21 cellular contexts compared by ENCODE assay signal in the genomic region with DNA sequence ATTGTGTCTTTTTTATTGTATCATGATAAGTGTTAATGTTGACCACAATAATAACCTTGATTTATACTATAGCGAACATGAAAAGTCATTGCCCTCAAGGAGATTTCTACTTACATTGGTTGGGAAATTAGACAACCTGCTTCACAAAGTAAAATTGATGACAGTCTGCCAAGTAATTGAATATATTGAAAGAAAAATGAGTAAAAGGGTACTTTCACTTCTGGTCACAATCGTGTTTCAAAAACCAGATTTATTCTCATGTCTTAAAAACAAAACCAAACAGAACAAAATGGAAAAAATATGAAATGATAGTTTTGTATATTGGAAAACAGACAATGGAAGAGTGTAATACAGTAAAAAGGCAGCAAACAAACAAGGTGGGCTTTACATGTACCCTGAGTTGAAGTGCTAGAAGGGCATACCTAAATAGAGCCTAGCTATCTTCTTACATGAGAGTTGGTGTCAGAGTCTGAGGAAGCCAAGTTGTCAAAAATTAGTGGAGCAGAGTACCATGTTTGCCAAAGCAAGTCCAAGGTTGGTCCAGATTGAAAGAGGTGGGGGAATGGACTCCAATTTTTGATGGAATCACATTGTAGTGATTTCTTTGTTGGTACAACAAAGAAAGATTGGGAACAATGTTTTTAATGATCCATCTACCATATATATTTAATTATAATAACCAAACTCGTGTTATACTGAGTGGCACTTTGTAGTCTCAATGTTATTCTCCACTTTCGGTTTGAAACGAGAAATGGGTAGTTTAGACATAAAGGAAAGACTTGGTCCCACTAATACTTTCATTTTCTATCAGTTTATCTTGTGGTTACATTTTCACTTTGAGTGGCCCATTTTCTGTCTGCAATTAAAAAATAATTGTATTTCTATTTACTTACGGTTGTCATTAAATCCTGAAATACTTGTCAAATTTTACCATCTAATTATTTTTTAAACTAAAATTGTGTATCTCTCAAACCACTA.
DNase-seq lines count a peak whose midpoint lies in the region; ATAC-seq and TF ChIP-seq lines count a peak whose summit lies in the region.
"Had no signal": no experiment of that assay in that cellular context is flagged by ENCODE, and none has a peak within 500 bp of the region (broad histone marks: within the 10 kb centered on the region; RNA-seq: fewer than 3 reads in every experiment).

No MANE protein-coding gene starts in this region.

- no peak for TF ChIP-seq CTCF in upper lobe of left lung (IDR thresholded peaks at IDR 0.05)

- no peaks in the 10 kb centered on the region for H3K27me3 ChIP-seq in upper lobe of left lung
- H3K27me3 ChIP-seq: adrenal gland, esophagus muscularis mucosa, hepatocyte, transverse colon had no signal

- WGBS in upper lobe of left lung, 2 donors: 81 to 89% methylated on average over 6 of the region's 6 CpGs

- no peaks in the 10 kb centered on the region for H3K9me3 ChIP-seq in upper lobe of left lung
- H3K9me3 ChIP-seq: adrenal gland, esophagus muscularis mucosa, transverse colon had no signal

- H3K4me1 ChIP-seq in upper lobe of left lung: no peaks in the 10 kb centered on the region
- H3K4me1 ChIP-seq: adrenal gland, esophagus muscularis mucosa, transverse colon had no signal

- DNase-seq in globus pallidus (ENCODE audit: low spot score) (no peak), mesenteric fat pad (ENCODE audit: low spot score) (no peak), upper lobe of left lung (no peak), NK-92 (lab: John Stamatoyannopoulos, UW; ENCODE audit: unreplicated experiment) (no peak)
- DNase-seq: activated CD4-positive, alpha-beta T cell treated with anti-CD3 and anti-CD28 coated beads for 36 hours; activated T-cell treated with anti-CD3 and anti-CD28 coated beads, Interleukin-2, amount 50 U/mL, for 48 hours; adrenal gland; COR-L47; GF-D8; KBM-7; naive thymus-derived CD8-positive, alpha-beta T cell; NCI-H1694; NCI-H526 treated with DMSO at 0.1 percent for 48 hours; stimulated activated CD8-positive, alpha-beta memory T cell treated with anti-CD3 and anti-CD28 coated beads, Interleukin-4, amount 100 ng/mL, for 48 hours; transverse colon had no signal

- H3K36me3 ChIP-seq in upper lobe of left lung: no peaks in the 10 kb centered on the region
- H3K36me3 ChIP-seq: adrenal gland, esophagus muscularis mucosa, transverse colon had no signal

- H3K27ac ChIP-seq in upper lobe of left lung: no peak overlapping the region
- H3K27ac ChIP-seq: adrenal gland, esophagus muscularis mucosa, hepatocyte, transverse colon had no signal

- TF ChIP-seq EP300 in upper lobe of left lung (IDR thresholded peaks at IDR 0.05): no peak

- no peak overlapping the region for H3K4me3 ChIP-seq in upper lobe of left lung
- H3K4me3 ChIP-seq: adrenal gland, esophagus muscularis mucosa, hepatocyte, transverse colon had no signal

- no peak for TF ChIP-seq POLR2A in upper lobe of left lung (IDR thresholded peaks at IDR 0.05)

- ATAC-seq in GM18498 (IDR thresholded peaks at IDR 0.05; ENCODE audit: unreplicated experiment) (peak; percentile 85), GM19455 (IDR thresholded peaks at IDR 0.05; ENCODE audit: unreplicated experiment) (peak; percentile 71), HG02763 (IDR thresholded peaks at IDR 0.05; ENCODE audit: unreplicated experiment) (peak; percentile 65), HG03378 (IDR thresholded peaks at IDR 0.05; ENCODE audit: unreplicated experiment) (peak; percentile 79), upper lobe of left lung (ENCODE audit: low FRiP score in 2 of 2) (no peak)
- ATAC-seq: activated CD4-positive, alpha-beta T cell treated with anti-CD3 and anti-CD28 coated beads for 36 hours; naive thymus-derived CD8-positive, alpha-beta T cell had no signal

Comparison
In these comparisons a context has a peak if more than half of its experiments do, and no peak if none do; other contexts are left out.
1. ATAC-seq: peak in GM18498 (single experiment), GM19455 (single experiment), HG02763 (single experiment) and HG03378 (single experiment); none in upper lobe of left lung (0 of 2).